ENCODE assay signal across 9 cellular contexts in genomic region chr2:219737270-219737691, GRCh38.
DNase-seq lines count a peak whose midpoint lies in the region; ATAC-seq, FAIRE-seq and TF ChIP-seq lines count a peak whose summit lies in the region.
"Had no signal": no experiment of that assay in that cellular context is flagged by ENCODE, and none has a peak within 500 bp of the region (broad histone marks: within the 10 kb centered on the region; RNA-seq: fewer than 3 reads in every experiment).

No MANE protein-coding gene starts in this region.

- no peak for ATAC-seq in stimulated activated naive B cell treated with anti-CD40 and anti-IgM and Interleukin-4, amounts not matched to agents 10 μg/mL and 1 μg/mL and 100 μg/mL, for 72 hours (replicated peaks)

- POLR2A ChIA-PET in endothelial cell of umbilical vein (lab: Charles Lee): no interaction called here

- no peaks in the 10 kb centered on the region for H3K4me1 ChIP-seq in endothelial cell of umbilical vein (ENCODE audit: control insufficient read depth, extremely low read depth, insufficient read depth, low read length)
- no peaks in the 10 kb centered on the region for H3K4me1 ChIP-seq in osteoblast (ENCODE audit: insufficient read depth, low read length)

- TF ChIP-seq POLR2A in endothelial cell of umbilical vein (IDR thresholded peaks at IDR 0.05; ENCODE audit: low read depth, low read length): no peak

- no peaks in the 10 kb centered on the region for H4K20me1 ChIP-seq in endothelial cell of umbilical vein (replicated peaks; ENCODE audit: control insufficient read depth, extremely low read depth, insufficient read depth, low read length)
- no peaks in the 10 kb centered on the region for H4K20me1 ChIP-seq in osteoblast (ENCODE audit: insufficient read depth, low read length)

- H3K4me1 Mint-ChIP-seq in stimulated activated naive B cell treated with anti-CD40 and anti-IgM and Interleukin-4, amounts not matched to agents 10 μg/mL and 1 μg/mL and 100 μg/mL, for 72 hours: no peaks in the 10 kb centered on the region

- H3K27ac Mint-ChIP-seq in stimulated activated naive B cell treated with anti-CD40 and anti-IgM and Interleukin-4, amounts not matched to agents 10 μg/mL and 1 μg/mL and 100 μg/mL, for 72 hours: no peak overlapping the region

- no peak overlapping the region for H3K4me2 ChIP-seq in endothelial cell of umbilical vein (ENCODE audit: insufficient read depth, low read length)
- H3K4me2 ChIP-seq in osteoblast (ENCODE audit: insufficient read depth, low read length): no peak overlapping the region

- dilution Hi-C loops in endothelial cell of umbilical vein (cut with MboI; ENCODE audit: extremely low pct_ligation_motif_present, low sequenced_read_pairs): no loop called here

- H3K4me3 ChIP-seq in endothelial cell of umbilical vein (replicated peaks in 1 of 3; ENCODE audit: insufficient read depth in 1 of 3, low read depth in 1 of 3, low read length in 3 of 3) (no peak overlapping the region), osteoblast (ENCODE audit: insufficient read depth, low read length) (no peak overlapping the region)

- FAIRE-seq in endothelial cell of umbilical vein (lab: Jason Lieb, UNC): no peak

- intact Hi-C loops in endothelial cell of umbilical vein (cut with micrococcal nuclease): no loop called here

- no peaks in the 10 kb centered on the region for H3K36me3 Mint-ChIP-seq in stimulated activated naive B cell treated with anti-CD40 and anti-IgM and Interleukin-4, amounts not matched to agents 10 μg/mL and 1 μg/mL and 100 μg/mL, for 72 hours

- H3K4me3 Mint-ChIP-seq in stimulated activated naive B cell treated with anti-CD40 and anti-IgM and Interleukin-4, amounts not matched to agents 10 μg/mL and 1 μg/mL and 100 μg/mL, for 72 hours: no peak overlapping the region

- CTCF ChIA-PET in endothelial cell of umbilical vein (lab: Charles Lee): interaction anchor here (1.1 to 5.6 kb wide), 2 partner anchors 21 to 1836 kb away, joined by 3 to 87 read pairs; partner anchors contain the start of gene EPHA4

- H3K79me2 ChIP-seq in endothelial cell of umbilical vein (ENCODE audit: control insufficient read depth, insufficient read depth, low read length) (no peaks in the 10 kb centered on the region), osteoblast (ENCODE audit: insufficient read depth, low read length) (no peaks in the 10 kb centered on the region)

- H3K9me3 Mint-ChIP-seq in stimulated activated naive B cell treated with anti-CD40 and anti-IgM and Interleukin-4, amounts not matched to agents 10 μg/mL and 1 μg/mL and 100 μg/mL, for 72 hours: no peaks in the 10 kb centered on the region

- H3K9ac ChIP-seq in endothelial cell of umbilical vein (replicated peaks; ENCODE audit: extremely low read depth, insufficient read depth, low read length): no peak overlapping the region

- no peaks in the 10 kb centered on the region for H3K9me1 ChIP-seq in endothelial cell of umbilical vein (replicated peaks; ENCODE audit: control insufficient read depth, extremely low read depth, insufficient read depth, low read length)

- peak; percentile 10 for TF ChIP-seq CTCF in GM10266 (IDR thresholded peaks at IDR 0.05; ENCODE audit: control insufficient read depth, insufficient read depth, low read depth, missing control alignments)
- no peak for TF ChIP-seq CTCF in endothelial cell of umbilical vein (IDR thresholded peaks at IDR 0.05; ENCODE audit: extremely low read depth in 1 of 2, insufficient read depth in 1 of 2, low read depth in 1 of 2, low read length in 2 of 2)
- peak; percentile 54 for TF ChIP-seq CTCF in osteoblast (IDR thresholded peaks at IDR 0.05; ENCODE audit: extremely low read depth, low read depth, low read length)

- no peaks in the 10 kb centered on the region for H3K9me3 ChIP-seq in endothelial cell of umbilical vein (replicated peaks; ENCODE audit: control insufficient read depth, insufficient read depth, low read length)
- no peaks in the 10 kb centered on the region for H3K9me3 ChIP-seq in osteoblast (ENCODE audit: low read depth, low read length)

- H3K27me3 Mint-ChIP-seq in stimulated activated naive B cell treated with anti-CD40 and anti-IgM and Interleukin-4, amounts not matched to agents 10 μg/mL and 1 μg/mL and 100 μg/mL, for 72 hours: peaks cover 15 to 30% of the 10 kb centered on the region in 2 donors

- DNase-seq in GM10266 (ENCODE audit: extremely low spot score) (no peak), NCI-H748 treated with DMSO at 0.1 percent for 48 hours (lab: John Stamatoyannopoulos, UW) (peak; percentile 25), endothelial cell of umbilical vein (ENCODE audit: low read depth, low spot score) (peak; percentile 4), osteoblast (ENCODE audit: insufficient read length, low spot score, missing footprints) (no peak), HPDE6-E6E7 (ENCODE audit: extremely low spot score) (no peak), NCI-H1092 treated with DMSO at 0.1 percent for 48 hours (lab: John Stamatoyannopoulos, UW) (no peak), T-helper 2 cell (no peak)
- no peak for DNase-seq in stimulated activated naive B cell treated with anti-CD40 and anti-IgM and Interleukin-4, amounts not matched to agents 10 μg/mL and 1 μg/mL and 100 μg/mL, for 72 hours
- DNase-seq: OCI-M1 had no signal

- BruUV-seq in endothelial cell of umbilical vein (replicated peaks; lab: Mats Ljungman, UMichigan): no TSS peak

- H2AFZ ChIP-seq in endothelial cell of umbilical vein (ENCODE audit: low read depth, low read length) (no peak overlapping the region), osteoblast (ENCODE audit: low read length) (no peak overlapping the region)

- H3K36me3 ChIP-seq in endothelial cell of umbilical vein (ENCODE audit: control insufficient read depth in 2 of 2, extremely low read depth in 1 of 2, insufficient read depth in 2 of 2, low read length in 2 of 2) (no peaks in the 10 kb centered on the region), osteoblast (ENCODE audit: insufficient read depth, low read length) (no peaks in the 10 kb centered on the region)

- no peak overlapping the region for H3K27ac ChIP-seq in endothelial cell of umbilical vein (ENCODE audit: insufficient read depth, low read depth, low read length)
- H3K27ac ChIP-seq in osteoblast (ENCODE audit: low read depth, low read length): no peak overlapping the region

- H3K27me3 ChIP-seq in endothelial cell of umbilical vein (ENCODE audit: control insufficient read depth in 2 of 2, insufficient read depth in 2 of 2, low read length in 2 of 2) (no peaks in the 10 kb centered on the region), osteoblast (ENCODE audit: insufficient read depth, low read length) (no peaks in the 10 kb centered on the region)

TF ChIP-seq in endothelial cell of umbilical vein, 7 proteins besides CTCF, POLR2A, EP300 and RAD21:
- TF ChIP-seq JUN (IDR thresholded peaks at IDR 0.05; ENCODE audit: borderline replicate concordance, insufficient read depth, insufficient read length, low read depth): no peak
- no peak for TF ChIP-seq GATA2 (IDR thresholded peaks at IDR 0.05; ENCODE audit: insufficient read depth, insufficient read length, low read depth, low read length)
- no peak for TF ChIP-seq POLR2AphosphoS5 (IDR thresholded peaks at IDR 0.05; ENCODE audit: insufficient read depth, low read depth, low read length)
- TF ChIP-seq EZH2 (IDR thresholded peaks at IDR 0.05; ENCODE audit: borderline replicate concordance, low read depth, low read length, severe bottlenecking): no peak
- TF ChIP-seq MAX (IDR thresholded peaks at IDR 0.05; ENCODE audit: insufficient read depth, insufficient read length): no peak
- no peak for TF ChIP-seq MYC (IDR thresholded peaks at IDR 0.05; ENCODE audit: low read depth, low read length)
- no peak for TF ChIP-seq FOS (IDR thresholded peaks at IDR 0.05; ENCODE audit: borderline replicate concordance, insufficient read depth, low read length)

Comparison
In these comparisons a context has a peak if more than half of its experiments do, and no peak if none do; other contexts are left out.
1. DNase-seq: peak in NCI-H748 treated with DMSO at 0.1 percent for 48 hours (single experiment) and endothelial cell of umbilical vein (single experiment); none in GM10266 (single experiment), osteoblast (single experiment), HPDE6-E6E7 (single experiment), NCI-H1092 treated with DMSO at 0.1 percent for 48 hours (single experiment), T-helper 2 cell (0 of 5) and stimulated activated naive B cell treated with anti-CD40 and anti-IgM and Interleukin-4, amounts not matched to agents 10 μg/mL and 1 μg/mL and 100 μg/mL, for 72 hours (single experiment).
2. CTCF ChIP-seq: peak in GM10266 (single experiment) and osteoblast (single experiment); none in endothelial cell of umbilical vein (0 of 2).